In the genomic region with DNA sequence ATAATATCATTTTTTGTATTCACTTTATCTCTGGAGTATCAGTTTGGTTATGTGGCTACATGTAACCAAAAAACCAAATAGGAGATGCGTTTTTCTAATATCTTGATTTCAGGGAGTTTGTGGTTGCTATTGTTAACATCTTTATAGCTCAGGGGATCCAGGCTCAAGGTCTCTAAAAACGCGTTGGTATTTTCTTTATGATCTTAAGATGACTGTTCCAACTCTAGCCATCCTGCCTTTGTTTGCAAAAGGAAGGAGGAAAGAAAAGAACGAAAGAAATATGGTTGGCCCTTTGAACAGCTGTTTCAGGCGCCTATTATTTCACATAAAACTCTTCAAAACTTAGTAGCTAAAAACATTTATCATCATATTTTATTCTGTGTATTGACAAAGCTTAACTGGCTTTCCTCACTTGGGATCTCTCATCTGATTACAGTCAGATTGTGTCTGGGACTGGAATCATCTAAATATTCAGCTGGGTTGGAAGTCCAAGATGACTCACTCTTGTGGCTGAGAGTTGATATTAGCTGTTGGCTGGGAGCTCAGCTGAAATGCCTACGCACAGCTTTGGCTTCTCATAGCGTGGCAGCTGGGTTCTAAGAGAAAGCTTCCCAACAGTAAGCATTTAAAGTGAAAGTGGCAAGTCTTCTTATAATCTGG, we compare ENCODE assay signal across 11 cellular contexts.
DNase-seq lines count a peak whose midpoint lies in the region; ATAC-seq and TF ChIP-seq lines count a peak whose summit lies in the region.
"Had no signal": no experiment of that assay in that cellular context is flagged by ENCODE, and none has a peak within 500 bp of the region (broad histone marks: within the 10 kb centered on the region; RNA-seq: fewer than 3 reads in every experiment).

No MANE protein-coding gene starts in this region.

- CTCF ChIA-PET in CD4-positive, alpha-beta T cell (lab: Charles Lee) = no interaction called here

- H3K18ac ChIP-seq in mesendoderm (ENCODE audit: low read length) = no peak overlapping the region

- no peaks in the 10 kb centered on the region for H3K79me1 ChIP-seq in mesendoderm (ENCODE audit: low read length)

- H3K9ac ChIP-seq in mesendoderm (ENCODE audit: low read length) = no peak overlapping the region

- POLR2A ChIA-PET in CD4-positive, alpha-beta T cell (lab: Charles Lee) = no interaction called here

- H3K27ac ChIP-seq in mesendoderm (ENCODE audit: low read depth, low read length) = no peak overlapping the region
- no peak overlapping the region for H3K27ac ChIP-seq in CD4-positive, alpha-beta T cell (ENCODE audit: low read depth, low read length)

- no peaks in the 10 kb centered on the region for H3K27me3 ChIP-seq in mesendoderm (ENCODE audit: insufficient read depth, low read length, poor library complexity)
- H3K27me3 ChIP-seq in CD4-positive, alpha-beta T cell (ENCODE audit: control insufficient read depth, insufficient read depth, low read length) = no peaks in the 10 kb centered on the region

- no peaks in the 10 kb centered on the region for H3K4me1 ChIP-seq in mesendoderm (ENCODE audit: control insufficient read depth, low read depth, low read length)

- no peaks in the 10 kb centered on the region for H3K36me3 Mint-ChIP-seq in activated CD4-positive, alpha-beta T cell treated with anti-CD3 and anti-CD28 coated beads, Interleukin-2, amount 10 ng/mL, durations not matched to agents 24 days and 14 days (ENCODE audit: low read depth)
- no peaks in the 10 kb centered on the region for H3K36me3 Mint-ChIP-seq in CD4-positive, alpha-beta T cell (ENCODE audit: low read depth)

- H4K5ac ChIP-seq in mesendoderm (ENCODE audit: low read length) = no peak overlapping the region

- H3K4me2 ChIP-seq in mesendoderm (ENCODE audit: low read length) = no peak overlapping the region

- H3K27me3 Mint-ChIP-seq in activated CD4-positive, alpha-beta T cell treated with anti-CD3 and anti-CD28 coated beads, Interleukin-2, amount 10 ng/mL, durations not matched to agents 24 days and 14 days = peaks cover 7% of the 10 kb centered on the region
- H3K27me3 Mint-ChIP-seq in CD4-positive, alpha-beta T cell = no peaks in the 10 kb centered on the region

- no peaks in the 10 kb centered on the region for H3K79me2 ChIP-seq in mesendoderm (ENCODE audit: control insufficient read depth, insufficient read depth, low read length)

- no peaks in the 10 kb centered on the region for H3K9me3 ChIP-seq in CD4-positive, alpha-beta T cell (ENCODE audit: control insufficient read depth, low read length)

- H2AK5ac ChIP-seq in mesendoderm (ENCODE audit: low read length) = no peak overlapping the region

- H3K9me3 Mint-ChIP-seq in activated CD4-positive, alpha-beta T cell treated with anti-CD3 and anti-CD28 coated beads, Interleukin-2, amount 10 ng/mL, durations not matched to agents 24 days and 14 days = no peaks in the 10 kb centered on the region
- H3K9me3 Mint-ChIP-seq in CD4-positive, alpha-beta T cell = no peaks in the 10 kb centered on the region

- no peak overlapping the region for H4K8ac ChIP-seq in mesendoderm (ENCODE audit: low read depth, low read length)

- H3K4ac ChIP-seq in mesendoderm (ENCODE audit: low read depth, low read length) = no peak overlapping the region

- H3K4me3 ChIP-seq in AG09309 (ENCODE audit: control insufficient read depth, low read depth, low read length) (no peak overlapping the region; the same call in none of the 2 replicates), mesendoderm (ENCODE audit: low read length) (no peak overlapping the region)

- H3K4me3 Mint-ChIP-seq in activated CD4-positive, alpha-beta T cell treated with anti-CD3 and anti-CD28 coated beads, Interleukin-2, amount 10 ng/mL, durations not matched to agents 24 days and 14 days = no peak overlapping the region
- no peak overlapping the region for H3K4me3 Mint-ChIP-seq in CD4-positive, alpha-beta T cell

- H2BK120ac ChIP-seq in mesendoderm (ENCODE audit: low read depth, low read length) = no peak overlapping the region

- H3K4me1 Mint-ChIP-seq in activated CD4-positive, alpha-beta T cell treated with anti-CD3 and anti-CD28 coated beads, Interleukin-2, amount 10 ng/mL, durations not matched to agents 24 days and 14 days = peaks cover 2% of the 10 kb centered on the region
- no peaks in the 10 kb centered on the region for H3K4me1 Mint-ChIP-seq in CD4-positive, alpha-beta T cell (ENCODE audit: low read depth)

- H2BK15ac ChIP-seq in mesendoderm (replicated peaks; ENCODE audit: low read depth) = no peak overlapping the region

- H3K23ac ChIP-seq in mesendoderm (ENCODE audit: low read length) = no peak overlapping the region

- no CpG with 5 or more reads among the region's 7 CpGs for WGBS in mesendoderm (ENCODE audit: extremely low coverage, insufficient coverage, low lambda C conversion rate)

- intact Hi-C loops in activated CD4-positive, alpha-beta T cell treated with anti-CD3 and anti-CD28 coated beads, Interleukin-2, amount 10 ng/mL, durations not matched to agents 24 days and 14 days (cut with micrococcal nuclease) = no loop called here
- intact Hi-C loops in CD4-positive, alpha-beta T cell (cut with DNase I, micrococcal nuclease) = no loop called here

- TF ChIP-seq CTCF in AG09309 (IDR thresholded peaks at IDR 0.05; ENCODE audit: control insufficient read depth, insufficient read depth, low read depth, low read length, missing control alignments) = no peak
- TF ChIP-seq CTCF in CD4-positive, alpha-beta T cell (IDR thresholded peaks at IDR 0.05) = no peak

- H3K56ac ChIP-seq in mesendoderm (ENCODE audit: low read length) = no peak overlapping the region

- no peak overlapping the region for H3K27ac Mint-ChIP-seq in activated CD4-positive, alpha-beta T cell treated with anti-CD3 and anti-CD28 coated beads, Interleukin-2, amount 10 ng/mL, durations not matched to agents 24 days and 14 days
- H3K27ac Mint-ChIP-seq in CD4-positive, alpha-beta T cell = no peak overlapping the region

- H2BK5ac ChIP-seq in mesendoderm (ENCODE audit: low read length) = no peak overlapping the region

- peak; percentile 83 for DNase-seq in AG09309 (ENCODE audit: low read depth)
- peak; percentile 16 to 75 for DNase-seq in NCI-H446 (lab: John Stamatoyannopoulos, UW)
- peak; percentile 10 to 92 for DNase-seq in dermis microvascular lymphatic vessel endothelial cell (ENCODE audit: low read depth in 2 of 2)
- DNase-seq in mesendoderm = peak; percentile 1
- DNase-seq in activated CD4-positive, alpha-beta T cell treated with anti-CD3 and anti-CD28 coated beads, Interleukin-2, amount 10 ng/mL, durations not matched to agents 24 days and 14 days = no peak
- DNase-seq in CD4-positive, alpha-beta T cell = no peak
- DNase-seq in KG1 (lab: John Stamatoyannopoulos, UW) = no peak
- DNase-seq: activated CD4-positive, alpha-beta T cell treated with anti-CD3 and anti-CD28 coated beads, Interleukin-2, amount 50 U/mL, for 4 hours; GDM1; NCI-H146 had no signal

- no peak for ATAC-seq in CD4-positive, alpha-beta T cell (ENCODE audit: poor library complexity)
- ATAC-seq in HG03342 (IDR thresholded peaks at IDR 0.05; ENCODE audit: unreplicated experiment) = no peak

- no peaks in the 10 kb centered on the region for H3K36me3 ChIP-seq in mesendoderm (ENCODE audit: control insufficient read depth, insufficient read depth, low read length)

Comparison
In these comparisons a context has a peak if more than half of its experiments do, and no peak if none do; other contexts are left out.
1. DNase-seq: peak in AG09309 (single experiment), NCI-H446 (2 of 2), dermis microvascular lymphatic vessel endothelial cell (2 of 2) and mesendoderm (single experiment); none in activated CD4-positive, alpha-beta T cell treated with anti-CD3 and anti-CD28 coated beads, Interleukin-2, amount 10 ng/mL, durations not matched to agents 24 days and 14 days (single experiment), CD4-positive, alpha-beta T cell (0 of 10) and KG1 (single experiment).